In the genomic region with DNA sequence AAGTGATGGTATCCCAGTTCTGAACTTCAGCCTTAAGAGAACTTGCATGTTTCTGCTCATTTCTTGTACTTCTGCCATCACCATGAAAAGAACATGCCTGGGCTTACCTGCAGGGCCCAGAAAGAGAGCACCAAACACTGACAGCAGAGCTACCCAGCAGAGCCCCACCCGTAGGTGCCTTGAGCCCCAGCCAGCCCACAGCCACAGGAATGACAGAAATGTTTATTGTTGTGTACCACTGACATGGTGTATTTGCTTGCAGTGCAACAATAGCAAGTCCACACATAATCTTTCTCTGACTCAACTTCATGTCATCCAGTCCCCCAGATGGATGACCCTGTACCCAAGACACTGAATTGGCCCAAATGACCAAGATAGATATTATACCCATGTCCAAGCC, we compare ENCODE assay signal across 18 cellular contexts.
DNase-seq lines count a peak whose midpoint lies in the region; ATAC-seq, FAIRE-seq and TF ChIP-seq lines count a peak whose summit lies in the region.
"Had no signal": no experiment of that assay in that cellular context is flagged by ENCODE, and none has a peak within 500 bp of the region (broad histone marks: within the 10 kb centered on the region; RNA-seq: fewer than 3 reads in every experiment).

No MANE protein-coding gene starts in this region.

- peak; percentile 75 for ATAC-seq in foreskin keratinocyte
- ATAC-seq: left colon had no signal

- no peak overlapping the region for H3K27ac ChIP-seq in foreskin keratinocyte
- H3K27ac ChIP-seq in PC-9 = no peak overlapping the region
- no peak overlapping the region for H3K27ac ChIP-seq in osteoblast (ENCODE audit: low read depth, low read length)
- H3K27ac ChIP-seq in testis = no peak overlapping the region
- H3K27ac ChIP-seq: KMS-11, SK-N-MC had no signal

- no peaks in the 10 kb centered on the region for H3F3A ChIP-seq in PC-9 (ENCODE audit: insufficient read depth, low read depth)

- CTCF ChIA-PET in PC-9 (lab: Charles Lee) = no interaction called here

- H3K36me3 ChIP-seq in PC-9 (ENCODE audit: low read depth) (no peaks in the 10 kb centered on the region), osteoblast (ENCODE audit: insufficient read depth, low read length) (no peaks in the 10 kb centered on the region), testis (ENCODE audit: low read depth, missing control alignments) (no peaks in the 10 kb centered on the region), BE2C (no peaks in the 10 kb centered on the region)

- DNase-seq in AG10803 (ENCODE audit: low read depth) = peak; percentile 79
- peak; percentile 19 for DNase-seq in HTR-8/SVneo (ENCODE audit: insufficient read length, low spot score)
- DNase-seq in amniotic epithelial cell (ENCODE audit: low read depth) = peak; percentile 28
- DNase-seq in foreskin keratinocyte = peak; percentile 99
- no peak for DNase-seq in PC-9
- no peak for DNase-seq in osteoblast (ENCODE audit: insufficient read length, low spot score, missing footprints)
- DNase-seq in testis = no peak
- DNase-seq in BE2C = no peak
- DNase-seq: CD8-positive, alpha-beta memory T cell; DMS79 treated with DMSO at 0.1 percent for 48 hours; effector memory CD4-positive, alpha-beta T cell; H7; left colon; NCI-H1105 treated with DMSO at 0.1 percent for 48 hours; T1000 had no signal

- H2AFZ ChIP-seq in PC-9 (no peak overlapping the region), osteoblast (ENCODE audit: low read length) (no peak overlapping the region)

- TF ChIP-seq POLR2A in testis (IDR thresholded peaks at IDR 0.05) = no peak

- H3K9me2 ChIP-seq in PC-9 (ENCODE audit: insufficient read depth) = no peaks in the 10 kb centered on the region

- intact Hi-C loops in PC-9 (cut with micrococcal nuclease; ENCODE audit: unreplicated experiment) = no loop called here
- intact Hi-C loops in testis (cut with DNase I; ENCODE audit: low total_unique reads) = no loop called here

- H3K79me2 ChIP-seq in PC-9 (ENCODE audit: low read depth) = no peaks in the 10 kb centered on the region
- no peaks in the 10 kb centered on the region for H3K79me2 ChIP-seq in osteoblast (ENCODE audit: insufficient read depth, low read length)

- TF ChIP-seq CTCF in AG10803 (conservative IDR thresholded peaks at IDR 0.05; ENCODE audit: low read length) (no peak), foreskin keratinocyte (conservative IDR thresholded peaks at IDR 0.05) (no peak), PC-9 (conservative IDR thresholded peaks at IDR 0.05) (no peak), osteoblast (IDR thresholded peaks at IDR 0.05; ENCODE audit: extremely low read depth, low read depth, low read length) (no peak), testis (IDR thresholded peaks at IDR 0.05) (no peak), BE2C (IDR thresholded peaks at IDR 0.05; ENCODE audit: low read depth, low read length) (no peak)

- POLR2A ChIA-PET in PC-9 (lab: Charles Lee; ENCODE audit: unreplicated experiment) = no interaction called here

- H3K4me1 ChIP-seq in foreskin keratinocyte = peaks cover 19% of the 10 kb centered on the region
- H3K4me1 ChIP-seq in PC-9 (replicated peaks; ENCODE audit: insufficient read depth) = no peaks in the 10 kb centered on the region
- H3K4me1 ChIP-seq in osteoblast (ENCODE audit: insufficient read depth, low read length) = peaks cover 2% of the 10 kb centered on the region
- H3K4me1 ChIP-seq in testis = no peaks in the 10 kb centered on the region
- H3K4me1 ChIP-seq in BE2C = no peaks in the 10 kb centered on the region

- H4K20me1 ChIP-seq in PC-9 (ENCODE audit: insufficient read depth) = no peaks in the 10 kb centered on the region
- H4K20me1 ChIP-seq in osteoblast (ENCODE audit: insufficient read depth, low read length) = no peaks in the 10 kb centered on the region

- no peak overlapping the region for H3K4me3 ChIP-seq in AG10803 (ENCODE audit: low read length)
- H3K4me3 ChIP-seq in PC-9 = no peak overlapping the region
- no peak overlapping the region for H3K4me3 ChIP-seq in osteoblast (ENCODE audit: insufficient read depth, low read length)
- H3K4me3 ChIP-seq in testis = no peak overlapping the region
- H3K4me3 ChIP-seq in BE2C (ENCODE audit: low read depth, low read length) = no peak overlapping the region
- H3K4me3 ChIP-seq: SK-N-MC had no signal

- FAIRE-seq in HTR-8/SVneo (lab: Jason Lieb, UNC) = no peak
- FAIRE-seq: frontal cortex had no signal

- H3K4me2 ChIP-seq in PC-9 (no peak overlapping the region), osteoblast (ENCODE audit: insufficient read depth, low read length) (no peak overlapping the region)
- H3K4me2 ChIP-seq: KMS-11 had no signal

- WGBS in testis, 2 donors = 96 to 100% methylated on average over 1 of the region's 1 CpG

- no TSS peak for BruUV-seq in PC-9 (replicated peaks; lab: Mats Ljungman, UMichigan)

- no peaks in the 10 kb centered on the region for H3K9me3 ChIP-seq in PC-9 (ENCODE audit: insufficient read depth, low read depth)
- H3K9me3 ChIP-seq in osteoblast (ENCODE audit: low read depth, low read length) = no peaks in the 10 kb centered on the region
- no peaks in the 10 kb centered on the region for H3K9me3 ChIP-seq in testis
- no peaks in the 10 kb centered on the region for H3K9me3 ChIP-seq in BE2C

- H3K27me3 ChIP-seq in foreskin keratinocyte (no peaks in the 10 kb centered on the region), PC-9 (ENCODE audit: insufficient read depth, low read depth) (peaks cover 21% of the 10 kb centered on the region), osteoblast (ENCODE audit: insufficient read depth, low read length) (no peaks in the 10 kb centered on the region), testis (no peaks in the 10 kb centered on the region), BE2C (no peaks in the 10 kb centered on the region)

Comparison
In these comparisons a context has a peak if more than half of its experiments do, and no peak if none do; other contexts are left out.
1. DNase-seq: peak in AG10803 (single experiment), HTR-8/SVneo (single experiment), amniotic epithelial cell (single experiment) and foreskin keratinocyte (2 of 2); none in PC-9 (0 of 2), osteoblast (single experiment), testis (single experiment) and BE2C (single experiment).